In genomic region chr4:153705743-153706468, GRCh38 we compare ENCODE assay signal across 11 cellular contexts. TPM values are rescaled to one million over a fixed set of nuclear protein-coding genes. Genes with fewer than 3 reads are reported as not detected.
A peak's percentile ranks its signal among the peaks of the same experiment; 100 is the strongest.
DNase-seq lines count a peak whose midpoint lies in the region; ATAC-seq and FAIRE-seq lines count a peak whose summit lies in the region.
"Had no signal": no experiment of that assay in that cellular context is flagged by ENCODE, and none has a peak within 500 bp of the region (broad histone marks: within the 10 kb centered on the region; RNA-seq: fewer than 3 reads in every experiment).

No MANE protein-coding gene starts in this region.

- H3K36me3 ChIP-seq in BLaER1: peaks cover 8% of the 10 kb centered on the region; the same call in 1 of the 2 replicates

- H3K36me3 Mint-ChIP-seq in stimulated activated memory B cell treated with anti-CD40 and anti-IgM and Interleukin-4, amounts not matched to agents 10 μg/mL and 1 μg/mL and 100 μg/mL, for 72 hours: no peaks in the 10 kb centered on the region

- H3K4me1 ChIP-seq in BLaER1: peaks cover 27% of the 10 kb centered on the region

- no peak overlapping the region; the same call in 1 of the 2 replicates for H3K4me3 ChIP-seq in BLaER1

- peak; percentile 75 for FAIRE-seq in GM19239 (lab: Jason Lieb, UNC)

- H3K9ac ChIP-seq in BLaER1: no peak overlapping the region
- H3K9ac ChIP-seq: KMS-11 had no signal

- H3K27me3 ChIP-seq in BLaER1: no peaks in the 10 kb centered on the region

- ATAC-seq in HG02981 (IDR thresholded peaks at IDR 0.05; ENCODE audit: unreplicated experiment) (peak; percentile 76), Right ventricle myocardium superior (ENCODE audit: poor library complexity) (no peak)
- ATAC-seq in stimulated activated memory B cell treated with anti-CD40 and anti-IgM and Interleukin-4, amounts not matched to agents 10 μg/mL and 1 μg/mL and 100 μg/mL, for 72 hours: no peak

- no peaks in the 10 kb centered on the region for H4K20me1 ChIP-seq in BLaER1

- intact Hi-C loops in Right ventricle myocardium superior (cut with DNase I): no loop called here

- H3K4me1 Mint-ChIP-seq in stimulated activated memory B cell treated with anti-CD40 and anti-IgM and Interleukin-4, amounts not matched to agents 10 μg/mL and 1 μg/mL and 100 μg/mL, for 72 hours: peaks cover 11% of the 10 kb centered on the region
- H3K4me1 Mint-ChIP-seq: central memory CD8-positive, alpha-beta T cell had no signal

- no peaks in the 10 kb centered on the region for H3K27me3 Mint-ChIP-seq in stimulated activated memory B cell treated with anti-CD40 and anti-IgM and Interleukin-4, amounts not matched to agents 10 μg/mL and 1 μg/mL and 100 μg/mL, for 72 hours

- peak overlapping the region; percentile 33 for H3K27ac ChIP-seq in BLaER1
- H3K27ac ChIP-seq: KMS-11, RWPE1 had no signal

- H3K4me2 ChIP-seq in BLaER1: peak overlapping the region; percentile 65
- H3K4me2 ChIP-seq: KMS-11 had no signal

- DNase-seq in GM19239 (ENCODE audit: insufficient read length, low spot score) (no peak), NOMO-1 (lab: John Stamatoyannopoulos, UW; ENCODE audit: unreplicated experiment in 2 of 2) (peak; percentile 80 to 91), NCI-H1092 (lab: John Stamatoyannopoulos, UW) (no peak), DMS153 (lab: John Stamatoyannopoulos, UW) (no peak), Right ventricle myocardium superior (no peak)

- H3K27ac Mint-ChIP-seq in stimulated activated memory B cell treated with anti-CD40 and anti-IgM and Interleukin-4, amounts not matched to agents 10 μg/mL and 1 μg/mL and 100 μg/mL, for 72 hours: no peak overlapping the region

- no peak overlapping the region for H3K4me3 Mint-ChIP-seq in stimulated activated memory B cell treated with anti-CD40 and anti-IgM and Interleukin-4, amounts not matched to agents 10 μg/mL and 1 μg/mL and 100 μg/mL, for 72 hours
- H3K4me3 Mint-ChIP-seq: central memory CD8-positive, alpha-beta T cell had no signal

- H3K9me3 ChIP-seq in BLaER1: peaks cover 10% of the 10 kb centered on the region

- no peaks in the 10 kb centered on the region for H3K9me3 Mint-ChIP-seq in stimulated activated memory B cell treated with anti-CD40 and anti-IgM and Interleukin-4, amounts not matched to agents 10 μg/mL and 1 μg/mL and 100 μg/mL, for 72 hours
- H3K9me3 Mint-ChIP-seq: central memory CD8-positive, alpha-beta T cell had no signal

RNA-seq across cellular contexts. Expression of gene TLR2, which starts 21.8 kb away (rescaled TPM):
- total RNA-seq in Right ventricle myocardium superior: 3.5 TPM

RNA-seq across cellular contexts. Expression of gene RNF175, which starts 53.9 kb away (rescaled TPM):
- total RNA-seq in Right ventricle myocardium superior: 0.38 TPM

Comparison
In these comparisons a context has a peak if more than half of its experiments do, and no peak if none do; other contexts are left out.
1. DNase-seq: peak in NOMO-1 (2 of 2); none in GM19239 (single experiment), NCI-H1092 (single experiment), DMS153 (single experiment) and Right ventricle myocardium superior (single experiment).